Comparison of ENCODE assay signal across 8 cellular contexts in genomic region chr7:132469681-132470080, GRCh38.
"Had no signal": no experiment of that assay in that cellular context is flagged by ENCODE, and none has a peak within 500 bp of the region (broad histone marks: within the 10 kb centered on the region; RNA-seq: fewer than 3 reads in every experiment).

No MANE protein-coding gene starts in this region.

- DNase-seq: GDM1, GF-D8 had no signal

- ATAC-seq: GM12878 had no signal

- H3K4me3 ChIP-seq: GM12878 had no signal

- FAIRE-seq: G401.6, GM12878, GM12891, GM12892, GM18507, GM19239 had no signal
